ENCODE assay signal across 18 cellular contexts in genomic region chr14:105118646-105119409, GRCh38. TPM values are rescaled to one million over a fixed set of nuclear protein-coding genes. Genes with fewer than 3 reads are reported as not detected.
DNase-seq lines count a peak whose midpoint lies in the region; ATAC-seq and TF ChIP-seq lines count a peak whose summit lies in the region.
"Had no signal": no experiment of that assay in that cellular context is flagged by ENCODE, and none has a peak within 500 bp of the region (broad histone marks: within the 10 kb centered on the region; RNA-seq: fewer than 3 reads in every experiment).

No MANE protein-coding gene starts in this region.

- TF ChIP-seq CTCF in RWPE1 (conservative IDR thresholded peaks at IDR 0.05; ENCODE audit: low read depth) = no peak
- TF ChIP-seq CTCF in prostate gland (IDR thresholded peaks at IDR 0.05) = no peak

- H3K9ac ChIP-seq in BLaER1 treated with 17β-estradiol and CSF1 and Interleukin-3, amounts not matched to agents 10 nM and 100 nM = peak overlapping the region in 6 of 11 experiments; percentile 23 to 66 (median 58); a peak in 11 of 22 replicates

- H3K4me2 ChIP-seq in BLaER1 treated with 17β-estradiol and CSF1 and Interleukin-3, amounts not matched to agents 10 nM and 100 nM = peak overlapping the region; percentile 45 to 92 (median 84)

- H3K9me3 ChIP-seq in BLaER1 treated with 17β-estradiol and CSF1 and Interleukin-3, amounts not matched to agents 10 nM and 100 nM (replicated peaks in 1 of 11) = peaks cover 24 to 37% (median 27%) of the 10 kb centered on the region in 11 experiments
- no peaks in the 10 kb centered on the region for H3K9me3 ChIP-seq in prostate gland
- H3K9me3 ChIP-seq: colonic mucosa had no signal

- 36% methylated on average over 11 of the region's 11 CpGs for WGBS in prostate gland

- peak; percentile 91 for DNase-seq in RWPE1 (ENCODE audit: low spot score)
- DNase-seq in head of caudate nucleus = peak in 40 of 42 donors; percentile 29 to 94 (median 68)
- DNase-seq in prostate gland (ENCODE audit: low spot score) = peak; percentile 85
- no peak for DNase-seq in NCI-H1092 treated with DMSO at 0.1 percent for 48 hours (lab: John Stamatoyannopoulos, UW)
- DNase-seq in middle frontal gyrus (ENCODE audit: extremely low spot score, low spot score) = no peak
- DNase-seq: activated CD4-positive, alpha-beta T cell treated with anti-CD3 and anti-CD28 coated beads for 4 hours; activated naive CD4-positive, alpha-beta T cell; colonic mucosa; COR-L47; mesendoderm; NCI-H1694 treated with DMSO at 0.1 percent for 48 hours; NCI-H524 treated with DMSO at 0.1 percent for 48 hours; stimulated activated naive CD8-positive, alpha-beta T cell treated with anti-CD3 and anti-CD28 coated beads, Interleukin-15, amount 100 ng/mL, for 72 hours; T1000 had no signal

- intact Hi-C loops in head of caudate nucleus (cut with DNase I) = no loop called here
- intact Hi-C loops in prostate gland (cut with DNase I) = no loop called here

- H3K36me3 ChIP-seq in BLaER1 treated with 17β-estradiol and CSF1 and Interleukin-3, amounts not matched to agents 10 nM and 100 nM = peaks cover 9 to 67% (median 21%) of the 10 kb centered on the region in 11 experiments; a peak in 21 of 22 replicates
- no peaks in the 10 kb centered on the region for H3K36me3 ChIP-seq in prostate gland
- H3K36me3 ChIP-seq: colonic mucosa had no signal

- CTCF ChIA-PET in RWPE1 (lab: Yijun Ruan, JAX) = interaction anchor here (0.8 to 3.9 kb wide), 5 partner anchors 8 to 57 kb away, joined by 3 to 10 read pairs (median 4); no protein-coding TSS in a partner anchor

- peak overlapping the region in 6 of 11 experiments; percentile 37 to 71 (median 48); a peak in 12 of 22 replicates for H3K27ac ChIP-seq in BLaER1 treated with 17β-estradiol and CSF1 and Interleukin-3, amounts not matched to agents 10 nM and 100 nM
- peak overlapping the region; percentile 32; the same call in 1 of the 2 replicates for H3K27ac ChIP-seq in RWPE1
- peak overlapping the region; percentile 44 to 68 for H3K27ac ChIP-seq in prostate gland
- H3K27ac ChIP-seq: colonic mucosa had no signal

- no peaks in the 10 kb centered on the region for H3K27me3 ChIP-seq in BLaER1 treated with 17β-estradiol and CSF1 and Interleukin-3, amounts not matched to agents 10 nM and 100 nM
- H3K27me3 ChIP-seq in prostate gland (replicated peaks; ENCODE audit: insufficient read depth) = no peaks in the 10 kb centered on the region
- H3K27me3 ChIP-seq: colonic mucosa had no signal

- POLR2A ChIA-PET in RWPE1 (lab: Yijun Ruan, JAX; ENCODE audit: low non-redundant PET) = interaction anchor here (0.6 kb wide), 1 partner anchor 35 kb away, joined by 3 read pairs; no protein-coding TSS in a partner anchor

- 0 out of 22 replicates have a peak, but pooled peaks cover 0 to 8% (median 0%) of the 10 kb centered on the region in 11 experiments for H4K20me1 ChIP-seq in BLaER1 treated with 17β-estradiol and CSF1 and Interleukin-3, amounts not matched to agents 10 nM and 100 nM

- peak; percentile 16 for TF ChIP-seq POLR2A in prostate gland (IDR thresholded peaks at IDR 0.05)

- H3K4me1 ChIP-seq in BLaER1 treated with 17β-estradiol and CSF1 and Interleukin-3, amounts not matched to agents 10 nM and 100 nM = peaks cover 13 to 80% (median 69%) of the 10 kb centered on the region in 10 experiments
- peaks cover 9% of the 10 kb centered on the region for H3K4me1 ChIP-seq in prostate gland (replicated peaks)
- H3K4me1 ChIP-seq: colonic mucosa had no signal

- ATAC-seq in GM19035 (IDR thresholded peaks at IDR 0.05; ENCODE audit: unreplicated experiment) (no peak), GM21786 (IDR thresholded peaks at IDR 0.05; ENCODE audit: unreplicated experiment) (no peak)
- ATAC-seq: stimulated activated naive CD8-positive, alpha-beta T cell treated with anti-CD3 and anti-CD28 coated beads, Interleukin-15, amount 100 ng/mL, for 72 hours had no signal

- H3K4me3 ChIP-seq in BLaER1 treated with 17β-estradiol and CSF1 and Interleukin-3, amounts not matched to agents 10 nM and 100 nM = peak overlapping the region in 3 of 10 experiments; percentile 5 to 32 (median 30); a peak in 3 of 20 replicates
- no peak overlapping the region for H3K4me3 ChIP-seq in prostate gland
- H3K4me3 ChIP-seq: colonic mucosa had no signal

RNA-seq across cellular contexts. Expression of gene JAG2, which starts 49.7 kb away (rescaled TPM):
- total RNA-seq in prostate gland = 10 to 100 TPM; 26.8 to 30.5 TPM

RNA-seq across cellular contexts. Expression of gene GPR132, which starts 53.6 kb away (rescaled TPM):
- 1 to 10 TPM in 1 of 2 donors, under 1 TPM in 1; 0.68 to 1.4 TPM for total RNA-seq in prostate gland
- total RNA-seq: neural crest cell had no signal

Comparison
In these comparisons a context has a peak if more than half of its experiments do, and no peak if none do; other contexts are left out.
1. DNase-seq: peak in RWPE1 (single experiment), head of caudate nucleus (40 of 42) and prostate gland (single experiment); none in NCI-H1092 treated with DMSO at 0.1 percent for 48 hours (single experiment) and middle frontal gyrus (single experiment).
2. Peak in every context shown above with its lines, with median percentiles within 50 percentile points of each other: H3K27ac ChIP-seq.